1 cellular context compared by ENCODE assay signal in the genomic region with DNA sequence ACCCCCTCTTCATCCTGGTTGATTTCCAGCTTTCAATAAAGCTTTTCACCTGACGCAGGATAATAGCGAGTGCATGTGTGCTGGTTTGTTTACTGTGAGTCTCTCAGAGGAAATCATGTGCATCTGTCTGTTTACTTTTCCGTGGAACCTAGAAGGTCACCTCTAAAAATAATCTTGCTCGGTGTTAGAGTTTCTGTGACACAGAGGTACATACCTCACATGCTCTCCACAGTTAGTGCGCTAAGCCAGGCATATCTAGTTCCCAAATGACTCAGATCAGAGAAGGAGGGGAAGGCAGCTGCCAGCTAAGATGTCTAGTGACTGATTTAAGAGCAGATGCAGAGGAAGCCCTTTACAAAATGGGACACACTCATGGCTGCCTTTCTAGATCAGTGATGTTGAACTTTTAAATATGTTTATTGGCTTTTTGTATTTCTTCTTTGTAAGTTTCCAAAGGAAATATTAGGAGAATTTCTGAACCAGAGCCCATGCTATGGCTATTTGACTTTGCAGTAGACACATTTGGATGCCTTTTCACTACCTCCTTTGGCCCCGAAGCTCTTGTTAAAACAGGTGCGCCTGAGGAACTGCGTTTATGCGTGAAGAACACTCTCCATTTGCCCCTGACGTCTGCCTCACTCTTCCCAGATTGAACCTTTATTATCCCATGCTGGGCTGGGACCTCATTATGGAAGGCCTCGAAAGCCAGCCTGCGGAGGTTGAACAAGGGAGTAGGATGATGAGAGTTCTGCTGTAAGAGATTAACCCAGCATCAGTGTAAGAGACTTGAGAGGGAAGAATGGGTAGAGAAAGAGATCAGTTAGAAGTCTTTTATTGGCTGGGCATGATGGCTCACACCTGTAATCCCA.
TF ChIP-seq lines count a peak whose summit lies in the region.

No MANE protein-coding gene starts in this region.

TF ChIP-seq in HepG2, 621 proteins besides CTCF, POLR2A, EP300 and RAD21 (continued from another document and continues in another):
- TF ChIP-seq, protein P1, sequence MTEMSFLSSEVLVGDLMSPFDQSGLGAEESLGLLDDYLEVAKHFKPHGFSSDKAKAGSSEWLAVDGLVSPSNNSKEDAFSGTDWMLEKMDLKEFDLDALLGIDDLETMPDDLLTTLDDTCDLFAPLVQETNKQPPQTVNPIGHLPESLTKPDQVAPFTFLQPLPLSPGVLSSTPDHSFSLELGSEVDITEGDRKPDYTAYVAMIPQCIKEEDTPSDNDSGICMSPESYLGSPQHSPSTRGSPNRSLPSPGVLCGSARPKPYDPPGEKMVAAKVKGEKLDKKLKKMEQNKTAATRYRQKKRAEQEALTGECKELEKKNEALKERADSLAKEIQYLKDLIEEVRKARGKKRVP (CRISPR knock-in tag; IDR thresholded peaks at IDR 0.05) = peak in 1 of 2 experiments; percentile 60; a peak in 1 of 4 replicates
- no peak for TF ChIP-seq HOXA7 (CRISPR knock-in tag; IDR thresholded peaks at IDR 0.05)
- no peak for TF ChIP-seq ZNF547 (CRISPR knock-in tag; IDR thresholded peaks at IDR 0.05)
- TF ChIP-seq, protein P2, sequence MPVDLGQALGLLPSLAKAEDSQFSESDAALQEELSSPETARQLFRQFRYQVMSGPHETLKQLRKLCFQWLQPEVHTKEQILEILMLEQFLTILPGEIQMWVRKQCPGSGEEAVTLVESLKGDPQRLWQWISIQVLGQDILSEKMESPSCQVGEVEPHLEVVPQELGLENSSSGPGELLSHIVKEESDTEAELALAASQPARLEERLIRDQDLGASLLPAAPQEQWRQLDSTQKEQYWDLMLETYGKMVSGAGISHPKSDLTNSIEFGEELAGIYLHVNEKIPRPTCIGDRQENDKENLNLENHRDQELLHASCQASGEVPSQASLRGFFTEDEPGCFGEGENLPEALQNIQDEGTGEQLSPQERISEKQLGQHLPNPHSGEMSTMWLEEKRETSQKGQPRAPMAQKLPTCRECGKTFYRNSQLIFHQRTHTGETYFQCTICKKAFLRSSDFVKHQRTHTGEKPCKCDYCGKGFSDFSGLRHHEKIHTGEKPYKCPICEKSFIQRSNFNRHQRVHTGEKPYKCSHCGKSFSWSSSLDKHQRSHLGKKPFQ (CRISPR knock-in tag; IDR thresholded peaks at IDR 0.05; ENCODE audit: insufficient replicate concordance) = no peak
- TF ChIP-seq, protein P3, sequence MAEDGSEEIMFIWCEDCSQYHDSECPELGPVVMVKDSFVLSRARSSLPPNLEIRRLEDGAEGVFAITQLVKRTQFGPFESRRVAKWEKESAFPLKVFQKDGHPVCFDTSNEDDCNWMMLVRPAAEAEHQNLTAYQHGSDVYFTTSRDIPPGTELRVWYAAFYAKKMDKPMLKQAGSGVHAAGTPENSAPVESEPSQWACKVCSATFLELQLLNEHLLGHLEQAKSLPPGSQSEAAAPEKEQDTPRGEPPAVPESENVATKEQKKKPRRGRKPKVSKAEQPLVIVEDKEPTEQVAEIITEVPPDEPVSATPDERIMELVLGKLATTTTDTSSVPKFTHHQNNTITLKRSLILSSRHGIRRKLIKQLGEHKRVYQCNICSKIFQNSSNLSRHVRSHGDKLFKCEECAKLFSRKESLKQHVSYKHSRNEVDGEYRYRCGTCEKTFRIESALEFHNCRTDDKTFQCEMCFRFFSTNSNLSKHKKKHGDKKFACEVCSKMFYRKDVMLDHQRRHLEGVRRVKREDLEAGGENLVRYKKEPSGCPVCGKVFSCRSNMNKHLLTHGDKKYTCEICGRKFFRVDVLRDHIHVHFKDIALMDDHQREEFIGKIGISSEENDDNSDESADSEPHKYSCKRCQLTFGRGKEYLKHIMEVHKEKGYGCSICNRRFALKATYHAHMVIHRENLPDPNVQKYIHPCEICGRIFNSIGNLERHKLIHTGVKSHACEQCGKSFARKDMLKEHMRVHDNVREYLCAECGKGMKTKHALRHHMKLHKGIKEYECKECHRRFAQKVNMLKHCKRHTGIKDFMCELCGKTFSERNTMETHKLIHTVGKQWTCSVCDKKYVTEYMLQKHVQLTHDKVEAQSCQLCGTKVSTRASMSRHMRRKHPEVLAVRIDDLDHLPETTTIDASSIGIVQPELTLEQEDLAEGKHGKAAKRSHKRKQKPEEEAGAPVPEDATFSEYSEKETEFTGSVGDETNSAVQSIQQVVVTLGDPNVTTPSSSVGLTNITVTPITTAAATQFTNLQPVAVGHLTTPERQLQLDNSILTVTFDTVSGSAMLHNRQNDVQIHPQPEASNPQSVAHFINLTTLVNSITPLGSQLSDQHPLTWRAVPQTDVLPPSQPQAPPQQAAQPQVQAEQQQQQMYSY (CRISPR knock-in tag; IDR thresholded peaks at IDR 0.05) = no peak
- TF ChIP-seq TBX2 (CRISPR knock-in tag; IDR thresholded peaks at IDR 0.05; ENCODE audit: borderline replicate concordance) = no peak; the same call in 1 of the 2 replicates
- TF ChIP-seq ZNF501 (CRISPR knock-in tag; IDR thresholded peaks at IDR 0.05) = peak; percentile 51
- TF ChIP-seq, protein P4, sequence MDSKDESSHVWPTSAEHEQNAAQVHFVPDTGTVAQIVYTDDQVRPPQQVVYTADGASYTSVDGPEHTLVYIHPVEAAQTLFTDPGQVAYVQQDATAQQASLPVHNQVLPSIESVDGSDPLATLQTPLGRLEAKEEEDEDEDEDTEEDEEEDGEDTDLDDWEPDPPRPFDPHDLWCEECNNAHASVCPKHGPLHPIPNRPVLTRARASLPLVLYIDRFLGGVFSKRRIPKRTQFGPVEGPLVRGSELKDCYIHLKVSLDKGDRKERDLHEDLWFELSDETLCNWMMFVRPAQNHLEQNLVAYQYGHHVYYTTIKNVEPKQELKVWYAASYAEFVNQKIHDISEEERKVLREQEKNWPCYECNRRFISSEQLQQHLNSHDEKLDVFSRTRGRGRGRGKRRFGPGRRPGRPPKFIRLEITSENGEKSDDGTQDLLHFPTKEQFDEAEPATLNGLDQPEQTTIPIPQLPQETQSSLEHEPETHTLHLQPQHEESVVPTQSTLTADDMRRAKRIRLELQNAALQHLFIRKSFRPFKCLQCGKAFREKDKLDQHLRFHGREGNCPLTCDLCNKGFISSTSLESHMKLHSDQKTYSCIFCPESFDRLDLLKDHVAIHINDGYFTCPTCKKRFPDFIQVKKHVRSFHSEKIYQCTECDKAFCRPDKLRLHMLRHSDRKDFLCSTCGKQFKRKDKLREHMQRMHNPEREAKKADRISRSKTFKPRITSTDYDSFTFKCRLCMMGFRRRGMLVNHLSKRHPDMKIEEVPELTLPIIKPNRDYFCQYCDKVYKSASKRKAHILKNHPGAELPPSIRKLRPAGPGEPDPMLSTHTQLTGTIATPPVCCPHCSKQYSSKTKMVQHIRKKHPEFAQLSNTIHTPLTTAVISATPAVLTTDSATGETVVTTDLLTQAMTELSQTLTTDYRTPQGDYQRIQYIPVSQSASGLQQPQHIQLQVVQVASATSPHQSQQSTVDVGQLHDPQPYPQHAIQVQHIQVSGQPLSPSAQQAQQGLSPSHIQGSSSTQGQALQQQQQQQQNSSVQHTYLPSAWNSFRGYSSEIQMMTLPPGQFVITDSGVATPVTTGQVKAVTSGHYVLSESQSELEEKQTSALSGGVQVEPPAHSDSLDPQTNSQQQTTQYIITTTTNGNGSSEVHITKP (CRISPR knock-in tag; IDR thresholded peaks at IDR 0.05; ENCODE audit: low read depth) = peak; percentile 12; the same call in 1 of the 2 replicates
- TF ChIP-seq SNAI1 (CRISPR knock-in tag; IDR thresholded peaks at IDR 0.05; ENCODE audit: borderline replicate concordance) = no peak
- TF ChIP-seq GZF1 (CRISPR knock-in tag; IDR thresholded peaks at IDR 0.05) = no peak
- TF ChIP-seq ETV5 (CRISPR knock-in tag; IDR thresholded peaks at IDR 0.05; ENCODE audit: borderline replicate concordance) = peak; percentile 56; the same call in 1 of the 2 replicates
- no peak for TF ChIP-seq DR1 (CRISPR knock-in tag; IDR thresholded peaks at IDR 0.05)
- TF ChIP-seq HNRNPK (IDR thresholded peaks at IDR 0.05; ENCODE audit: low read depth, low read length, poor library complexity, severe bottlenecking) = no peak
- TF ChIP-seq, protein P5, sequence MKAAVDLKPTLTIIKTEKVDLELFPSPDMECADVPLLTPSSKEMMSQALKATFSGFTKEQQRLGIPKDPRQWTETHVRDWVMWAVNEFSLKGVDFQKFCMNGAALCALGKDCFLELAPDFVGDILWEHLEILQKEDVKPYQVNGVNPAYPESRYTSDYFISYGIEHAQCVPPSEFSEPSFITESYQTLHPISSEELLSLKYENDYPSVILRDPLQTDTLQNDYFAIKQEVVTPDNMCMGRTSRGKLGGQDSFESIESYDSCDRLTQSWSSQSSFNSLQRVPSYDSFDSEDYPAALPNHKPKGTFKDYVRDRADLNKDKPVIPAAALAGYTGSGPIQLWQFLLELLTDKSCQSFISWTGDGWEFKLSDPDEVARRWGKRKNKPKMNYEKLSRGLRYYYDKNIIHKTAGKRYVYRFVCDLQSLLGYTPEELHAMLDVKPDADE (CRISPR knock-in tag; IDR thresholded peaks at IDR 0.05) = no peak
- TF ChIP-seq, protein P6, sequence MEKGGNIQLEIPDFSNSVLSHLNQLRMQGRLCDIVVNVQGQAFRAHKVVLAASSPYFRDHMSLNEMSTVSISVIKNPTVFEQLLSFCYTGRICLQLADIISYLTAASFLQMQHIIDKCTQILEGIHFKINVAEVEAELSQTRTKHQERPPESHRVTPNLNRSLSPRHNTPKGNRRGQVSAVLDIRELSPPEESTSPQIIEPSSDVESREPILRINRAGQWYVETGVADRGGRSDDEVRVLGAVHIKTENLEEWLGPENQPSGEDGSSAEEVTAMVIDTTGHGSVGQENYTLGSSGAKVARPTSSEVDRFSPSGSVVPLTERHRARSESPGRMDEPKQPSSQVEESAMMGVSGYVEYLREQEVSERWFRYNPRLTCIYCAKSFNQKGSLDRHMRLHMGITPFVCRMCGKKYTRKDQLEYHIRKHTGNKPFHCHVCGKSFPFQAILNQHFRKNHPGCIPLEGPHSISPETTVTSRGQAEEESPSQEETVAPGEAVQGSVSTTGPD (CRISPR knock-in tag; IDR thresholded peaks at IDR 0.05) = no peak
- TF ChIP-seq, protein P7, sequence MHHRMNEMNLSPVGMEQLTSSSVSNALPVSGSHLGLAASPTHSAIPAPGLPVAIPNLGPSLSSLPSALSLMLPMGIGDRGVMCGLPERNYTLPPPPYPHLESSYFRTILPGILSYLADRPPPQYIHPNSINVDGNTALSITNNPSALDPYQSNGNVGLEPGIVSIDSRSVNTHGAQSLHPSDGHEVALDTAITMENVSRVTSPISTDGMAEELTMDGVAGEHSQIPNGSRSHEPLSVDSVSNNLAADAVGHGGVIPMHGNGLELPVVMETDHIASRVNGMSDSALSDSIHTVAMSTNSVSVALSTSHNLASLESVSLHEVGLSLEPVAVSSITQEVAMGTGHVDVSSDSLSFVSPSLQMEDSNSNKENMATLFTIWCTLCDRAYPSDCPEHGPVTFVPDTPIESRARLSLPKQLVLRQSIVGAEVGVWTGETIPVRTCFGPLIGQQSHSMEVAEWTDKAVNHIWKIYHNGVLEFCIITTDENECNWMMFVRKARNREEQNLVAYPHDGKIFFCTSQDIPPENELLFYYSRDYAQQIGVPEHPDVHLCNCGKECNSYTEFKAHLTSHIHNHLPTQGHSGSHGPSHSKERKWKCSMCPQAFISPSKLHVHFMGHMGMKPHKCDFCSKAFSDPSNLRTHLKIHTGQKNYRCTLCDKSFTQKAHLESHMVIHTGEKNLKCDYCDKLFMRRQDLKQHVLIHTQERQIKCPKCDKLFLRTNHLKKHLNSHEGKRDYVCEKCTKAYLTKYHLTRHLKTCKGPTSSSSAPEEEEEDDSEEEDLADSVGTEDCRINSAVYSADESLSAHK (CRISPR knock-in tag; IDR thresholded peaks at IDR 0.05; ENCODE audit: borderline replicate concordance) = no peak
- TF ChIP-seq PLRG1 (conservative IDR thresholded peaks at IDR 0.05) = no peak
- no peak for TF ChIP-seq SPEN (CRISPR knock-in tag; IDR thresholded peaks at IDR 0.05; ENCODE audit: low read depth)
- TF ChIP-seq POLR2AphosphoS2 (IDR thresholded peaks at IDR 0.05; ENCODE audit: low read depth, low read length) = no peak
- TF ChIP-seq SKI (IDR thresholded peaks at IDR 0.05; ENCODE audit: partially characterized antibody) = no peak
- no peak for TF ChIP-seq ZNF614 (CRISPR knock-in tag; IDR thresholded peaks at IDR 0.05; ENCODE audit: borderline replicate concordance)
- TF ChIP-seq, protein P8, sequence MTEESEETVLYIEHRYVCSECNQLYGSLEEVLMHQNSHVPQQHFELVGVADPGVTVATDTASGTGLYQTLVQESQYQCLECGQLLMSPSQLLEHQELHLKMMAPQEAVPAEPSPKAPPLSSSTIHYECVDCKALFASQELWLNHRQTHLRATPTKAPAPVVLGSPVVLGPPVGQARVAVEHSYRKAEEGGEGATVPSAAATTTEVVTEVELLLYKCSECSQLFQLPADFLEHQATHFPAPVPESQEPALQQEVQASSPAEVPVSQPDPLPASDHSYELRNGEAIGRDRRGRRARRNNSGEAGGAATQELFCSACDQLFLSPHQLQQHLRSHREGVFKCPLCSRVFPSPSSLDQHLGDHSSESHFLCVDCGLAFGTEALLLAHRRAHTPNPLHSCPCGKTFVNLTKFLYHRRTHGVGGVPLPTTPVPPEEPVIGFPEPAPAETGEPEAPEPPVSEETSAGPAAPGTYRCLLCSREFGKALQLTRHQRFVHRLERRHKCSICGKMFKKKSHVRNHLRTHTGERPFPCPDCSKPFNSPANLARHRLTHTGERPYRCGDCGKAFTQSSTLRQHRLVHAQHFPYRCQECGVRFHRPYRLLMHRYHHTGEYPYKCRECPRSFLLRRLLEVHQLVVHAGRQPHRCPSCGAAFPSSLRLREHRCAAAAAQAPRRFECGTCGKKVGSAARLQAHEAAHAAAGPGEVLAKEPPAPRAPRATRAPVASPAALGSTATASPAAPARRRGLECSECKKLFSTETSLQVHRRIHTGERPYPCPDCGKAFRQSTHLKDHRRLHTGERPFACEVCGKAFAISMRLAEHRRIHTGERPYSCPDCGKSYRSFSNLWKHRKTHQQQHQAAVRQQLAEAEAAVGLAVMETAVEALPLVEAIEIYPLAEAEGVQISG (CRISPR knock-in tag; IDR thresholded peaks at IDR 0.05) = 0 out of 2 replicates have a peak, but pooled peaks have one; percentile 20
- no peak for TF ChIP-seq GTF3A (CRISPR knock-in tag; conservative IDR thresholded peaks at IDR 0.05)
- TF ChIP-seq, protein P9, sequence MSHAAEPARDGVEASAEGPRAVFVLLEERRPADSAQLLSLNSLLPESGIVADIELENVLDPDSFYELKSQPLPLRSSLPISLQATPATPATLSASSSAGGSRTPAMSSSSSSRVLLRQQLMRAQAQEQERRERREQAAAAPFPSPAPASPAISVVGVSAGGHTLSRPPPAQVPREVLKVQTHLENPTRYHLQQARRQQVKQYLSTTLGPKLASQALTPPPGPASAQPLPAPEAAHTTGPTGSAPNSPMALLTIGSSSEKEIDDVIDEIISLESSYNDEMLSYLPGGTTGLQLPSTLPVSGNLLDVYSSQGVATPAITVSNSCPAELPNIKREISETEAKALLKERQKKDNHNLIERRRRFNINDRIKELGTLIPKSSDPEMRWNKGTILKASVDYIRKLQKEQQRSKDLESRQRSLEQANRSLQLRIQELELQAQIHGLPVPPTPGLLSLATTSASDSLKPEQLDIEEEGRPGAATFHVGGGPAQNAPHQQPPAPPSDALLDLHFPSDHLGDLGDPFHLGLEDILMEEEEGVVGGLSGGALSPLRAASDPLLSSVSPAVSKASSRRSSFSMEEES (CRISPR knock-in tag; IDR thresholded peaks at IDR 0.05) = peak; percentile 95
- TF ChIP-seq NFYC (CRISPR knock-in tag; IDR thresholded peaks at IDR 0.05) = no peak
- TF ChIP-seq HIVEP1 (CRISPR knock-in tag; IDR thresholded peaks at IDR 0.05) = no peak
- TF ChIP-seq PHF8 (CRISPR knock-in tag; IDR thresholded peaks at IDR 0.05) = no peak
- TF ChIP-seq GABPA (IDR thresholded peaks at IDR 0.05; ENCODE audit: low read depth, low read length) = no peak
- TF ChIP-seq GABPA (CRISPR knock-in tag; IDR thresholded peaks at IDR 0.05; ENCODE audit: low read depth) = peak; percentile 53; the same call in 1 of the 2 replicates
- no peak for TF ChIP-seq ZMYM2 (CRISPR knock-in tag; IDR thresholded peaks at IDR 0.05)
- TF ChIP-seq SOX5 (CRISPR knock-in tag; IDR thresholded peaks at IDR 0.05; ENCODE audit: borderline replicate concordance) = peak; percentile 86; the same call in 1 of the 2 replicates
- no peak for TF ChIP-seq ZNF569 (CRISPR knock-in tag; IDR thresholded peaks at IDR 0.05; ENCODE audit: borderline replicate concordance)
- no peak for TF ChIP-seq KDM6A (CRISPR knock-in tag; IDR thresholded peaks at IDR 0.05; ENCODE audit: low read depth)
